In the genomic region with DNA sequence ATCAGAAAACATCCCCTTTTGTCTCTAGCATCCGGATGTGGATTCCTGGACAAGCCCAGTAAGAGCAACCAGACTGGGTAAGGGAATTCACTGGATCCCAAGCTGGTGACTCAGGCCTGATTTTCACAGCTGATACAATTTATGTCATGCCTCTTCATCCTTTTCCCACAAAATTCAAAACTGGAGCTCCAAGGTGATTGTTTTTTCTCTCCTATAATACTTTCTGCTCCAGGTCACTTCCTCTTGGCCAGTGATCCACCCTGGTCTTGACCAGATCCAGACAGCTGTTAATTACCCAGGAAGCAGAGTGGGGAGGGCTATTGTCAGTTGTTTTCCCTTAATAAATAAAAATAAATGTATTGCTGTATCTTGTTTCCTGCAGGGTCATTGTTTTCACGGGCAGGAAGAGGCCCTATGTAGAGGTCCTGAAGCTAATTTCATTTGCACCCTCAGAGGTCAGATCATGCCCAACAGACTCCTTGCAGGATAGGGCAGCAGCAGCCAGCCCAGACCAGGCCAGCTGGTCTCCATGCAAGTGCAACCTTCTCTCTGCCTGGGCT, we compare ENCODE assay signal across 13 cellular contexts. TPM values are rescaled to one million over a fixed set of nuclear protein-coding genes. Genes with fewer than 3 reads are reported as not detected.
DNase-seq lines count a peak whose midpoint lies in the region; ATAC-seq, FAIRE-seq and TF ChIP-seq lines count a peak whose summit lies in the region.
"Had no signal": no experiment of that assay in that cellular context is flagged by ENCODE, and none has a peak within 500 bp of the region (broad histone marks: within the 10 kb centered on the region; RNA-seq: fewer than 3 reads in every experiment).

No MANE protein-coding gene starts in this region.

- no peaks in the 10 kb centered on the region for H3K36me3 Mint-ChIP-seq in activated CD8-positive, alpha-beta T cell treated with anti-CD3 and anti-CD28 coated beads for 36 hours (ENCODE audit: low read depth)
- H3K36me3 Mint-ChIP-seq: memory B cell; stimulated activated effector memory CD8-positive, alpha-beta T cell treated with anti-CD3 and anti-CD28 coated beads, Interleukin-12 subunit alpha, Interleukin-12 subunit beta, amount 100 ng/mL, for 72 hours had no signal

- no peaks in the 10 kb centered on the region for H3K9me3 ChIP-seq in keratinocyte (ENCODE audit: control insufficient read depth, low read depth, low read length)

- H3K4me1 ChIP-seq in ACC112 (ENCODE audit: control insufficient read depth, insufficient read depth, low read length, unreplicated experiment) (peaks cover 14% of the 10 kb centered on the region), keratinocyte (ENCODE audit: control insufficient read depth, extremely low read depth, insufficient read depth, low read length) (peaks cover 17% of the 10 kb centered on the region)
- H3K4me1 ChIP-seq: BLaER1 treated with 17β-estradiol and CSF1 and Interleukin-3, amounts not matched to agents 10 nM and 100 nM; spleen had no signal

- ATAC-seq in activated CD8-positive, alpha-beta T cell treated with anti-CD3 and anti-CD28 coated beads for 36 hours, result no peak
- no peak for ATAC-seq in HG02981 (IDR thresholded peaks at IDR 0.05; ENCODE audit: unreplicated experiment)
- ATAC-seq: stimulated activated effector memory CD8-positive, alpha-beta T cell treated with anti-CD3 and anti-CD28 coated beads, Interleukin-12 subunit alpha, Interleukin-12 subunit beta, amount 100 ng/mL, for 72 hours had no signal

- no peaks in the 10 kb centered on the region for H3K36me3 ChIP-seq in ACC112 (ENCODE audit: insufficient read depth, low read length)
- H3K36me3 ChIP-seq in keratinocyte (ENCODE audit: control insufficient read depth in 2 of 2, extremely low read depth in 1 of 2, insufficient read depth in 2 of 2, low read length in 2 of 2), result peaks cover 0 to 2% of the 10 kb centered on the region in 2 experiments
- H3K36me3 ChIP-seq: BLaER1 treated with 17β-estradiol and CSF1 and Interleukin-3, amounts not matched to agents 10 nM and 100 nM; spleen had no signal

- FAIRE-seq in keratinocyte (lab: Jason Lieb, UNC), result peak; percentile 86

- H2AFZ ChIP-seq in ACC112 (ENCODE audit: low read length, unreplicated experiment), result no peak overlapping the region
- no peak overlapping the region for H2AFZ ChIP-seq in keratinocyte (ENCODE audit: control insufficient read depth, low read length)

- H3K4me2 ChIP-seq in keratinocyte (ENCODE audit: control insufficient read depth, extremely low read depth, insufficient read depth, low read depth, low read length), result no peak overlapping the region
- H3K4me2 ChIP-seq: BLaER1 treated with 17β-estradiol and CSF1 and Interleukin-3, amounts not matched to agents 10 nM and 100 nM had no signal

- no peaks in the 10 kb centered on the region for H3K27me3 ChIP-seq in ACC112 (ENCODE audit: insufficient read depth, low read length)
- H3K27me3 ChIP-seq in keratinocyte (ENCODE audit: control insufficient read depth, extremely low read depth, insufficient read depth, low read length), result no peaks in the 10 kb centered on the region
- H3K27me3 ChIP-seq: BLaER1 treated with 17β-estradiol and CSF1 and Interleukin-3, amounts not matched to agents 10 nM and 100 nM; spleen had no signal

- H4K20me1 ChIP-seq in keratinocyte (ENCODE audit: control insufficient read depth, extremely low read depth, insufficient read depth, low read length), result no peaks in the 10 kb centered on the region
- H4K20me1 ChIP-seq: BLaER1 treated with 17β-estradiol and CSF1 and Interleukin-3, amounts not matched to agents 10 nM and 100 nM had no signal

- H3K4me3 ChIP-seq in ACC112 (ENCODE audit: low read depth, low read length) (no peak overlapping the region), astrocyte of the cerebellum (ENCODE audit: low read depth, low read length) (no peak overlapping the region), keratinocyte (ENCODE audit: control insufficient read depth in 2 of 3, extremely low read depth in 1 of 3, insufficient read depth in 2 of 3, low read depth in 1 of 3, low read length in 3 of 3) (no peak overlapping the region)
- H3K4me3 ChIP-seq: BLaER1 treated with 17β-estradiol and CSF1 and Interleukin-3, amounts not matched to agents 10 nM and 100 nM; spleen had no signal

- TF ChIP-seq CTCF in astrocyte of the cerebellum (IDR thresholded peaks at IDR 0.05; ENCODE audit: low read depth, low read length, missing control alignments) (no peak), keratinocyte (optimal IDR thresholded peaks at IDR 0.05 in 1 of 3, IDR thresholded peaks at IDR 0.05 in 1 of 3, conservative IDR thresholded peaks at IDR 0.05 in 1 of 3; ENCODE audit: extremely low read depth in 1 of 3, insufficient read depth in 2 of 3, low read length in 3 of 3) (no peak)
- no peak for TF ChIP-seq CTCF in activated CD8-positive, alpha-beta T cell treated with anti-CD3 and anti-CD28 coated beads for 36 hours (IDR thresholded peaks at IDR 0.05)

- dilution Hi-C loops in keratinocyte (cut with MboI; ENCODE audit: extremely low pct_ligation_motif_present, low sequenced_read_pairs), result no loop called here

- H3K79me2 ChIP-seq in ACC112 (ENCODE audit: control insufficient read depth, insufficient read depth, low read length, unreplicated experiment) (peaks cover 3% of the 10 kb centered on the region), keratinocyte (ENCODE audit: control insufficient read depth, insufficient read depth, low read length) (no peaks in the 10 kb centered on the region)

- DNase-seq in HS-27A (ENCODE audit: low read depth), result peak; percentile 69
- peak; percentile 77 for DNase-seq in astrocyte of the cerebellum (ENCODE audit: low read depth)
- no peak for DNase-seq in keratinocyte (ENCODE audit: low read depth, low spot score)
- no peak for DNase-seq in C1 segment of cervical spinal cord (lab: John Stamatoyannopoulos, UW)
- no peak for DNase-seq in activated CD8-positive, alpha-beta T cell treated with anti-CD3 and anti-CD28 coated beads for 36 hours
- no peak for DNase-seq in NCI-H1694 (lab: John Stamatoyannopoulos, UW)
- DNase-seq: NCI-H2029 treated with DMSO at 0.1 percent for 48 hours, spleen had no signal

- H3K27ac ChIP-seq in ACC112 (ENCODE audit: low read depth, low read length) (peak overlapping the region; percentile 29), keratinocyte (ENCODE audit: control insufficient read depth, insufficient read depth, low read length) (peak overlapping the region; percentile 34)
- H3K27ac ChIP-seq: BLaER1 treated with 17β-estradiol and CSF1 and Interleukin-3, amounts not matched to agents 10 nM and 100 nM had no signal

- H3K27me3 Mint-ChIP-seq in activated CD8-positive, alpha-beta T cell treated with anti-CD3 and anti-CD28 coated beads for 36 hours, result no peaks in the 10 kb centered on the region

- no peak overlapping the region for H3K27ac Mint-ChIP-seq in activated CD8-positive, alpha-beta T cell treated with anti-CD3 and anti-CD28 coated beads for 36 hours
- H3K27ac Mint-ChIP-seq: memory B cell; stimulated activated effector memory CD8-positive, alpha-beta T cell treated with anti-CD3 and anti-CD28 coated beads, Interleukin-12 subunit alpha, Interleukin-12 subunit beta, amount 100 ng/mL, for 72 hours had no signal

- no peaks in the 10 kb centered on the region for H3K9me1 ChIP-seq in keratinocyte (ENCODE audit: control insufficient read depth, extremely low read depth, insufficient read depth, low read length)

- H3K9me3 Mint-ChIP-seq in activated CD8-positive, alpha-beta T cell treated with anti-CD3 and anti-CD28 coated beads for 36 hours, result no peaks in the 10 kb centered on the region
- H3K9me3 Mint-ChIP-seq: stimulated activated effector memory CD8-positive, alpha-beta T cell treated with anti-CD3 and anti-CD28 coated beads, Interleukin-12 subunit alpha, Interleukin-12 subunit beta, amount 100 ng/mL, for 72 hours had no signal

- H3K9ac ChIP-seq in keratinocyte (ENCODE audit: control insufficient read depth, extremely low read depth, insufficient read depth, low read length), result no peak overlapping the region
- H3K9ac ChIP-seq: BLaER1 treated with 17β-estradiol and CSF1 and Interleukin-3, amounts not matched to agents 10 nM and 100 nM had no signal

- POLR2A ChIA-PET in activated CD8-positive, alpha-beta T cell treated with anti-CD3 and anti-CD28 coated beads for 36 hours (lab: Charles Lee), result no interaction called here

- intact Hi-C loops in activated CD8-positive, alpha-beta T cell treated with anti-CD3 and anti-CD28 coated beads for 36 hours (cut with micrococcal nuclease), result no loop called here

- CTCF ChIA-PET in activated CD8-positive, alpha-beta T cell treated with anti-CD3 and anti-CD28 coated beads for 36 hours (lab: Charles Lee), result interaction anchor here (1.1 kb wide), 1 partner anchor 13 kb away, joined by 3 read pairs; no protein-coding TSS in a partner anchor

- in situ Hi-C loops in astrocyte of the cerebellum (cut with HindIII; ENCODE audit: low sequenced_read_pairs), result no loop called here

- no peak overlapping the region for H3K4me3 Mint-ChIP-seq in activated CD8-positive, alpha-beta T cell treated with anti-CD3 and anti-CD28 coated beads for 36 hours
- H3K4me3 Mint-ChIP-seq: memory B cell; stimulated activated effector memory CD8-positive, alpha-beta T cell treated with anti-CD3 and anti-CD28 coated beads, Interleukin-12 subunit alpha, Interleukin-12 subunit beta, amount 100 ng/mL, for 72 hours had no signal

- H3K4me1 Mint-ChIP-seq in activated CD8-positive, alpha-beta T cell treated with anti-CD3 and anti-CD28 coated beads for 36 hours (ENCODE audit: low read depth), result no peaks in the 10 kb centered on the region
- H3K4me1 Mint-ChIP-seq: memory B cell; stimulated activated effector memory CD8-positive, alpha-beta T cell treated with anti-CD3 and anti-CD28 coated beads, Interleukin-12 subunit alpha, Interleukin-12 subunit beta, amount 100 ng/mL, for 72 hours had no signal

RNA-seq across cellular contexts. Expression of gene EVA1A, which starts 57.6 kb away (rescaled TPM):
- 11.5 to 14.6 TPM (median 12.5 TPM) in 3 replicates for polyA plus RNA-seq in keratinocyte
- polyA plus RNA-seq in keratinocyte (2011; ENCODE audit: low read depth), result 3.2 TPM
- polyA plus RNA-seq in keratinocyte (2011; cell fraction: cytosol; rRNA removed), result 10.1 and 17.4 TPM in 2 replicates
- polyA plus RNA-seq in keratinocyte (2011; cell fraction: nucleus; rRNA removed), result 9.9 and 13.2 TPM in 2 replicates
- 2.5 and 23.9 TPM in 2 replicates for polyA plus RNA-seq in keratinocyte (2012; ENCODE audit: low replicate concordance)
- 18.1 to 32.8 TPM (median 21.6 TPM) in 3 replicates for polyA minus RNA-seq in keratinocyte
- 24.7 TPM for polyA minus RNA-seq in keratinocyte (2011; cell fraction: cytosol; rRNA and poly(A)+ RNA removed)
- polyA minus RNA-seq in keratinocyte (2011; cell fraction: nucleus; rRNA and poly(A)+ RNA removed), result 13.8 and 15.4 TPM in 2 replicates
- under 1 TPM in 1 of 2 experiments, not detected in 1; 0.43 TPM for total RNA-seq in activated CD8-positive, alpha-beta T cell treated with anti-CD3 and anti-CD28 coated beads for 36 hours

Comparison
In these comparisons a context has a peak if more than half of its experiments do, and no peak if none do; other contexts are left out.
1. DNase-seq: peak in HS-27A (single experiment) and astrocyte of the cerebellum (single experiment); none in keratinocyte (single experiment), C1 segment of cervical spinal cord (0 of 14), activated CD8-positive, alpha-beta T cell treated with anti-CD3 and anti-CD28 coated beads for 36 hours (single experiment) and NCI-H1694 (single experiment).